Comparison of ENCODE assay signal across 11 cellular contexts in the genomic region with DNA sequence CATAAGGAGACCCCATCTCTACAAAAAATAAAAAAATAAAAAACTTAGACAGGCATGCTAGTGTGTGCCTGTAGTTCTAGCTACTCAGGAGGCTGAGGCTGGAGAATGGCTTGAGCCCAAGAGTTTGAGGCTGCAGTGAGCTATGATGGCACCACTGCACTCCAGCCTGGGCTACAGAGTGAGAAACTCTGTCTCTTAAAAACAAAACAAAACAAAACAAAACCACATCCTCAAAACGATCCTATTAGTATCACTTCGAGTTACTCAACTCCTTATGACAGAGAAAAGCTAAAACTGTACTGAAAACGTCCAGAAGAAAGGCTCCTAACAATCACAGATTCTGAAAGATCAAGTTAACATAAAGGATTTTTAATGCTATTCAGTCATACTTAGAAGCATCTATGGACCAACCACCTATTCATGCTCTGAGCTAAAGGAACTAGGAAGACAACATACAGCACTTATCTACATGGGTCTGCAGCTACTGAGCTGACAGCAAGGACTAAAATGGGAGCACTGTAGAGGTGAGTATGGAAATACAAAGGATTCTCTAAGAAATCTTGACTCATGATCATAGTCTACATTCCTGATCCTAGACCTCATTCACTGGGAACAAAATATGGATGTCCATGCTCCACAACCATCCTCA.
DNase-seq lines count a peak whose midpoint lies in the region; ATAC-seq, FAIRE-seq and TF ChIP-seq lines count a peak whose summit lies in the region.
"Had no signal": no experiment of that assay in that cellular context is flagged by ENCODE, and none has a peak within 500 bp of the region (broad histone marks: within the 10 kb centered on the region; RNA-seq: fewer than 3 reads in every experiment).

No MANE protein-coding gene starts in this region.

- H3K18ac ChIP-seq in mesendoderm (ENCODE audit: low read length): no peak overlapping the region

- H3K79me1 ChIP-seq in mesendoderm (ENCODE audit: low read length): no peaks in the 10 kb centered on the region

- no peaks in the 10 kb centered on the region for H3K27me3 ChIP-seq in right lobe of liver
- H3K27me3 ChIP-seq in HepG2 (ENCODE audit: control insufficient read depth in 1 of 2, insufficient read depth in 2 of 2, low read length in 2 of 2): no peaks in the 10 kb centered on the region
- H3K27me3 ChIP-seq in upper lobe of right lung: no peaks in the 10 kb centered on the region
- H3K27me3 ChIP-seq in mesendoderm (ENCODE audit: insufficient read depth, low read length, poor library complexity): no peaks in the 10 kb centered on the region
- H3K27me3 ChIP-seq in aorta (ENCODE audit: control insufficient read depth in 1 of 2, insufficient read depth in 2 of 2, low read length in 1 of 2): no peaks in the 10 kb centered on the region

- H3K9ac ChIP-seq in HepG2 (ENCODE audit: insufficient read depth, low read depth, low read length) (no peak overlapping the region), mesendoderm (ENCODE audit: low read length) (no peak overlapping the region)

- TF ChIP-seq CTCF in right lobe of liver (IDR thresholded peaks at IDR 0.05): no peak
- TF ChIP-seq CTCF in HepG2 (CRISPR knock-in tag; IDR thresholded peaks at IDR 0.05): no peak
- no peak for TF ChIP-seq CTCF in upper lobe of right lung (IDR thresholded peaks at IDR 0.05)

- FAIRE-seq in HepG2 (lab: Jason Lieb, UNC): no peak

- H3K9me3 ChIP-seq in right lobe of liver (no peaks in the 10 kb centered on the region), HepG2 (ENCODE audit: low read length) (no peaks in the 10 kb centered on the region), upper lobe of right lung (no peaks in the 10 kb centered on the region), aorta (ENCODE audit: control insufficient read depth, low read length) (no peaks in the 10 kb centered on the region)

- no peaks in the 10 kb centered on the region for H3K36me3 ChIP-seq in right lobe of liver
- H3K36me3 ChIP-seq in HepG2 (replicated peaks in 1 of 2; ENCODE audit: control insufficient read depth in 1 of 2, insufficient read depth in 2 of 2, low read length in 2 of 2): no peaks in the 10 kb centered on the region; a peak in 2 of 5 replicates
- H3K36me3 ChIP-seq in upper lobe of right lung: no peaks in the 10 kb centered on the region
- no peaks in the 10 kb centered on the region for H3K36me3 ChIP-seq in mesendoderm (ENCODE audit: control insufficient read depth, insufficient read depth, low read length)
- H3K36me3 ChIP-seq in aorta (ENCODE audit: control insufficient read depth in 1 of 2, insufficient read depth in 2 of 2, low read length in 1 of 2): peaks cover 0 to 3% of the 10 kb centered on the region in 2 donors

- DNase-seq in right lobe of liver (no peak), HepG2 (ENCODE audit: low spot score) (no peak), RPMI7951 (ENCODE audit: low read depth) (peak; percentile 37), upper lobe of right lung (no peak), SKM-1 treated with dmso at 0.1 percent for 144 hours (lab: John Stamatoyannopoulos, UW; ENCODE audit: unreplicated experiment) (no peak), mesendoderm (no peak), aorta (no peak)
- DNase-seq: activated effector memory CD4-positive, alpha-beta T cell treated with Interleukin-2 at 50 U/mL for 16 hours; Calu3; NCI-H1048 had no signal

- TF ChIP-seq EP300 in HepG2 (IDR thresholded peaks at IDR 0.05; ENCODE audit: low read depth in 2 of 2, low read length in 2 of 2): no peak
- no peak for TF ChIP-seq EP300 in HepG2 (CRISPR knock-in tag; IDR thresholded peaks at IDR 0.05; ENCODE audit: borderline replicate concordance)

- H3K4me3 ChIP-seq in right lobe of liver: no peak overlapping the region
- H3K4me3 ChIP-seq in HepG2 (replicated peaks in 1 of 3; ENCODE audit: insufficient read depth in 1 of 3, low read depth in 2 of 3, low read length in 3 of 3): no peak overlapping the region
- H3K4me3 ChIP-seq in upper lobe of right lung: no peak overlapping the region
- no peak overlapping the region for H3K4me3 ChIP-seq in mesendoderm (ENCODE audit: low read length)
- H3K4me3 ChIP-seq in aorta (ENCODE audit: low read length in 2 of 2): no peak overlapping the region

- no peak for TF ChIP-seq RAD21 in HepG2 (CRISPR knock-in tag; IDR thresholded peaks at IDR 0.05)

- no peak overlapping the region for H2AFZ ChIP-seq in HepG2 (ENCODE audit: low read length)

- no peak overlapping the region for H2AK5ac ChIP-seq in mesendoderm (ENCODE audit: low read length)

- intact Hi-C loops in right lobe of liver (cut with DNase I) (no loop called here), HepG2 (cut with micrococcal nuclease; ENCODE audit: unreplicated experiment) (no loop called here), upper lobe of right lung (cut with DNase I) (no loop called here), aorta (cut with DNase I) (no loop called here)

- WGBS in right lobe of liver (ENCODE audit: insufficient coverage, low coverage, low lambda C conversion rate, missing lambda C conversion rate): 30% methylated on average over 3 of the region's 3 CpGs
- WGBS in HepG2 (ENCODE audit: low lambda C conversion rate): 53% methylated on average over 3 of the region's 3 CpGs
- no CpG with 5 or more reads among the region's 3 CpGs for WGBS in mesendoderm (ENCODE audit: extremely low coverage, insufficient coverage, low lambda C conversion rate)
- 74 to 79% methylated on average over 3 of the region's 3 CpGs for WGBS in aorta, 2 donors

- H2BK15ac ChIP-seq in mesendoderm (replicated peaks; ENCODE audit: low read depth): no peak overlapping the region

- no peak overlapping the region for H3K4ac ChIP-seq in mesendoderm (ENCODE audit: low read depth, low read length)

- H2BK5ac ChIP-seq in mesendoderm (ENCODE audit: low read length): no peak overlapping the region

- H3K4me2 ChIP-seq in HepG2 (ENCODE audit: low read depth, low read length) (no peak overlapping the region), mesendoderm (ENCODE audit: low read length) (no peak overlapping the region)

- H4K20me1 ChIP-seq in HepG2 (ENCODE audit: insufficient read depth, low read length): no peaks in the 10 kb centered on the region

- POLR2A ChIA-PET in HepG2 (lab: Yijun Ruan, JAX): interaction anchor here (1.7 kb wide), 1 partner anchor 74 kb away, joined by 7 read pairs; no protein-coding TSS in a partner anchor

- no peak overlapping the region for H3K23ac ChIP-seq in mesendoderm (ENCODE audit: low read length)

- no TSS peak for BruUV-seq in HepG2 (replicated peaks; lab: Mats Ljungman, UMichigan)

- no peaks in the 10 kb centered on the region for H3K4me1 ChIP-seq in right lobe of liver
- H3K4me1 ChIP-seq in HepG2 (ENCODE audit: insufficient read depth, low read length): peaks cover 7% of the 10 kb centered on the region; the same call in 1 of the 2 replicates
- H3K4me1 ChIP-seq in upper lobe of right lung: no peaks in the 10 kb centered on the region
- H3K4me1 ChIP-seq in mesendoderm (ENCODE audit: control insufficient read depth, low read depth, low read length): no peaks in the 10 kb centered on the region
- no peaks in the 10 kb centered on the region for H3K4me1 ChIP-seq in aorta (ENCODE audit: control insufficient read depth in 1 of 2, insufficient read depth in 2 of 2, low read length in 2 of 2)

- peak in 3 of 4 donors; percentile 32 to 57 (median 35) for ATAC-seq in right lobe of liver
- ATAC-seq in HepG2: no peak
- peak; percentile 98 for ATAC-seq in HG02938 (IDR thresholded peaks at IDR 0.05; ENCODE audit: unreplicated experiment)
- peak; percentile 68 for ATAC-seq in upper lobe of right lung
- no peak for ATAC-seq in aorta (ENCODE audit: low FRiP score)

- CTCF ChIA-PET in HepG2 (lab: Yijun Ruan, JAX; ENCODE audit: low intra/inter-chr PET ratio, low total read pairs): no interaction called here

- no peak for TF ChIP-seq POLR2A in right lobe of liver (IDR thresholded peaks at IDR 0.05)
- TF ChIP-seq POLR2A in HepG2 (IDR thresholded peaks at IDR 0.05; ENCODE audit: insufficient read depth in 1 of 2, low read depth in 2 of 2, low read length in 2 of 2): no peak

- H3K27ac ChIP-seq in right lobe of liver (no peak overlapping the region), HepG2 (ENCODE audit: extremely low read length, insufficient read depth, low read length) (no peak overlapping the region), upper lobe of right lung (no peak overlapping the region), mesendoderm (ENCODE audit: low read depth, low read length) (no peak overlapping the region), aorta (ENCODE audit: low read depth in 1 of 2, low read length in 2 of 2) (no peak overlapping the region)

- H2BK120ac ChIP-seq in mesendoderm (ENCODE audit: low read depth, low read length): no peak overlapping the region

- no peaks in the 10 kb centered on the region for H3K79me2 ChIP-seq in HepG2 (ENCODE audit: insufficient read depth, low read length)
- H3K79me2 ChIP-seq in mesendoderm (ENCODE audit: control insufficient read depth, insufficient read depth, low read length): no peaks in the 10 kb centered on the region

- no peak overlapping the region for H3K56ac ChIP-seq in mesendoderm (ENCODE audit: low read length)

- no peak overlapping the region for H4K8ac ChIP-seq in mesendoderm (ENCODE audit: low read depth, low read length)

- no peak overlapping the region for H4K5ac ChIP-seq in mesendoderm (ENCODE audit: low read length)

- in situ Hi-C loops in HepG2 (cut with HindIII; ENCODE audit: extremely low pct_ligation_motif_present, low pct_unique_long_range_greater_than_20kb): no loop called here

TF ChIP-seq in HepG2, 621 proteins besides CTCF, POLR2A, EP300 and RAD21 (continues in another document):
- TF ChIP-seq CC2D1A (CRISPR knock-in tag; IDR thresholded peaks at IDR 0.05) (no peak), EZH2 (conservative IDR thresholded peaks at IDR 0.05; ENCODE audit: low read depth, low read length) (no peak), ZNF496 (CRISPR knock-in tag; IDR thresholded peaks at IDR 0.05; ENCODE audit: insufficient replicate concordance) (no peak), HBP1 (CRISPR knock-in tag; IDR thresholded peaks at IDR 0.05; ENCODE audit: low read depth) (no peak), ZNF577 (CRISPR knock-in tag; IDR thresholded peaks at IDR 0.05; ENCODE audit: borderline replicate concordance, low read depth) (no peak)
- TF ChIP-seq, protein P1, sequence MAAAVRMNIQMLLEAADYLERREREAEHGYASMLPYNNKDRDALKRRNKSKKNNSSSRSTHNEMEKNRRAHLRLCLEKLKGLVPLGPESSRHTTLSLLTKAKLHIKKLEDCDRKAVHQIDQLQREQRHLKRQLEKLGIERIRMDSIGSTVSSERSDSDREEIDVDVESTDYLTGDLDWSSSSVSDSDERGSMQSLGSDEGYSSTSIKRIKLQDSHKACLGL (CRISPR knock-in tag; IDR thresholded peaks at IDR 0.05): no peak

Comparison
In these comparisons a context has a peak if more than half of its experiments do, and no peak if none do; other contexts are left out.
1. ATAC-seq: peak in right lobe of liver (3 of 4), HG02938 (single experiment) and upper lobe of right lung (single experiment); none in HepG2 (single experiment) and aorta (single experiment).